In the genomic region with DNA sequence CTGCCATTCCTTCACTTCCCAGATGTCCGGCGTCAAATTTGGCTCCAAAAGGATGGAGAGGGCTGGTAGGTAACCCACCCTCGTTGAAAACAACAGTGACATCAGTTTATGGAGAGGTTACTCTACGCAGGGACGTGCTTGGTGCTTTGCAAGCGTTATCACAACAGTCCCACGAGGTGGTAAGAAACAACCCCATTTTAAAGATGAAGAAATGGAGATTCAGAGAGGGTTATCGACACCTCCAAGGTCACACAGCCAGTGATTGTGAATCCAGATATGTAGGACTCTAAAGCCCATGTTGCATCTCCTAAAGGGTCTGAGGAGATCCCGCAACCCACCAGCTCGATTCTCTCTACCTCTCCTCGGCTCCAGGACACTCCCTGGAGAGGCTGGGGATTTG, we compare ENCODE assay signal across 7 cellular contexts. TPM values are rescaled to one million over a fixed set of nuclear protein-coding genes. Genes with fewer than 3 reads are reported as not detected.
DNase-seq lines count a peak whose midpoint lies in the region; ATAC-seq and TF ChIP-seq lines count a peak whose summit lies in the region.

No MANE protein-coding gene starts in this region.

- H3K27ac ChIP-seq in coronary artery: no peak overlapping the region

- DNase-seq in GM12864 (ENCODE audit: low read depth): no peak
- DNase-seq in NB4 (ENCODE audit: low read depth): no peak
- no peak for DNase-seq in coronary artery (ENCODE audit: low spot score)
- no peak for DNase-seq in omental fat pad (ENCODE audit: low spot score)
- DNase-seq in stimulated activated CD4-positive, alpha-beta T cell treated with anti-CD3 and anti-CD28 coated beads, Interleukin-2, amount 100 ng/mL, for 24 hours: no peak
- no peak for DNase-seq in A172 (ENCODE audit: low spot score)
- no peak for DNase-seq in lower leg skin (ENCODE audit: low spot score in 2 of 2)

- TF ChIP-seq POLR2A in NB4 (IDR thresholded peaks at IDR 0.05; ENCODE audit: extremely low read depth, insufficient read length) (no peak), lower leg skin (IDR thresholded peaks at IDR 0.05) (no peak)

- intact Hi-C loops in lower leg skin (cut with DNase I; ENCODE audit: low total_unique reads): no loop called here

- H3K4me3 ChIP-seq in GM12864 (ENCODE audit: low read depth, low read length) (peak overlapping the region; percentile 18), NB4 (ENCODE audit: low read depth, low read length) (peak overlapping the region; percentile 25), coronary artery (peak overlapping the region; percentile 63), lower leg skin (ENCODE audit: low read depth, poor library complexity, severe bottlenecking) (no peak overlapping the region)

- peak; percentile 2 for ATAC-seq in omental fat pad (ENCODE audit: low FRiP score)

- TF ChIP-seq CTCF in GM12864 (IDR thresholded peaks at IDR 0.05; ENCODE audit: low read depth, low read length, missing control alignments) (no peak), NB4 (IDR thresholded peaks at IDR 0.05; ENCODE audit: low read depth, low read length) (no peak), coronary artery (IDR thresholded peaks at IDR 0.05) (no peak), omental fat pad (IDR thresholded peaks at IDR 0.05) (no peak), lower leg skin (IDR thresholded peaks at IDR 0.05) (no peak)

- WGBS in lower leg skin, 2 donors: 5 to 9% methylated on average over 11 of the region's 11 CpGs

RNA-seq across cellular contexts. Expression of a gene that starts 0.8 kb away (rescaled TPM):
- total RNA-seq in omental fat pad: 1 to 10 TPM; 2.0 to 3.0 (median 2.4) TPM
- 1.9 and 2.2 TPM in 2 replicates for total RNA-seq in A172 (2014; rRNA removed; shearing (Covaris generic))
- total RNA-seq in lower leg skin: 1 to 10 TPM in 2 of 4 donors, under 1 TPM in 2; 0.47 to 2.4 (median 1.4) TPM

RNA-seq across cellular contexts. Expression of a gene that starts 36.4 kb away (rescaled TPM):
- not detected for total RNA-seq in omental fat pad
- not detected in 2 replicates for total RNA-seq in A172 (2014; rRNA removed; shearing (Covaris generic))
- total RNA-seq in lower leg skin: not detected

RNA-seq across cellular contexts. Expression of a gene that starts 40.3 kb away (rescaled TPM):
- total RNA-seq in omental fat pad (1 to 10 TPM in 3 of 4 donors, under 1 TPM in 1; 0.96 to 2.2 (median 1.9) TPM), lower leg skin (under 1 TPM in 1 of 4 donors, not detected in 3; 0.42 TPM)
- not detected in 2 replicates for total RNA-seq in A172 (2014; rRNA removed; shearing (Covaris generic))
